Comparison of ENCODE assay signal across 9 cellular contexts in the genomic region with DNA sequence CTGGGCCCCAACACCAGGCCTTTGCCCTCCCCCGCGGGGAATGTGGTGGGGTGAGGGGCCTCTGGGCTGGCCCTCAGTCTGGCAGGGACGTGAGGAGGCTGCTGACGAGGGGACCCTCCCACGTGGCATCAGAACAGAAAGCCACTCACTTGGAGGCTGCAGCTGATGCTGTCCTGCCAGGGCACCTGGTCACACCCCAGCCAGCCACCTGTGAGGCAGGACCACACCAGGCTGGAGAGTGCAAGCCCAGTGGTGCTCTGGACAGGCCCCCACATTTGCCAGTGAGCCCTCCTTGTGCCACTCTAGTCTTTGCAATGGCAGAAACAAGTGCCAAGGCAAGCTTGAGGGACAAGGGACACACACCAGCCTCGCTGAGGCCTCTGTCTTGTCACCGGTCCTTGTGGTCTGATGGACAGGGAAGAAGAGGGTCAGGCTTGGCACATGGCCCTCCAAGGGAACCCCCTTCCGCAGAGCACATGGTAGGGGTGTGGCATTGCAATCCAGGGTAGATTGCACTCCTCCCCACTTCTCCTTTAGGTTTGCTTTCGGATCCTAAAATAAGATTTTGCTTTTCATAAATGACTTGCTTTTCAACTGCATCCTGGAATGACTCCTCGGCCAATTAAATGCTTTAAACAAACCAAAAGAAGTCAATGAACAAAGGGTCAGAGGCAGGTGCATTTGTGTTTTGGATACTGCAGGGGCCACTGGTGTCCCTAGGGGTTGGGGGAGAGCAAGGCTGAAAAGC. TPM values are rescaled to one million over a fixed set of nuclear protein-coding genes. Genes with fewer than 3 reads are reported as not detected.
DNase-seq lines count a peak whose midpoint lies in the region; ATAC-seq, FAIRE-seq and TF ChIP-seq lines count a peak whose summit lies in the region.
"Had no signal": no experiment of that assay in that cellular context is flagged by ENCODE, and none has a peak within 500 bp of the region (broad histone marks: within the 10 kb centered on the region; RNA-seq: fewer than 3 reads in every experiment).

No MANE protein-coding gene starts in this region.

- H3K27ac ChIP-seq in small intestine (ENCODE audit: low read depth in 1 of 2, low read length in 1 of 2), result peak overlapping the region in 1 of 2 donors; percentile 72

- intact Hi-C loops in sciatic nerve (cut with DNase I), result no loop called here

- no peaks in the 10 kb centered on the region for H3K27me3 Mint-ChIP-seq in activated T-cell treated with anti-CD3 and anti-CD28 coated beads, Interleukin-2, amount 50 U/mL, for 72 hours (ENCODE audit: low read depth)

- H3K36me3 ChIP-seq in small intestine (ENCODE audit: control insufficient read depth in 2 of 2, insufficient read depth in 2 of 2, low read length in 2 of 2), result no peaks in the 10 kb centered on the region

- H3K9me3 Mint-ChIP-seq in activated T-cell treated with anti-CD3 and anti-CD28 coated beads, Interleukin-2, amount 50 U/mL, for 72 hours, result no peaks in the 10 kb centered on the region

- no peak for TF ChIP-seq CTCF in foreskin fibroblast (IDR thresholded peaks at IDR 0.05; ENCODE audit: low read depth, low read length)

- H3K9me3 ChIP-seq in small intestine (ENCODE audit: control insufficient read depth, low read depth), result no peaks in the 10 kb centered on the region
- H3K9me3 ChIP-seq: heart right ventricle had no signal

- WGBS in small intestine, 3 donors, result 70 to 78% (median 72%) methylated on average over 10 of the region's 10 CpGs

- no peaks in the 10 kb centered on the region for H3K27me3 ChIP-seq in small intestine (ENCODE audit: control insufficient read depth in 2 of 2, insufficient read depth in 2 of 2, low read length in 2 of 2)
- H3K27me3 ChIP-seq: heart right ventricle had no signal

- H3K4me1 Mint-ChIP-seq in activated T-cell treated with anti-CD3 and anti-CD28 coated beads, Interleukin-2, amount 50 U/mL, for 72 hours (ENCODE audit: low read depth), result peaks cover 73% of the 10 kb centered on the region

- H3K4me3 ChIP-seq in foreskin fibroblast (ENCODE audit: low read depth in 1 of 2, low read length in 2 of 2), result no peak overlapping the region
- H3K4me3 ChIP-seq in small intestine (ENCODE audit: low read depth in 1 of 2, low read length in 2 of 2), result no peak overlapping the region
- H3K4me3 ChIP-seq: heart right ventricle had no signal

- peaks cover 0 to 6% of the 10 kb centered on the region in 2 donors for H3K36me3 Mint-ChIP-seq in activated T-cell treated with anti-CD3 and anti-CD28 coated beads, Interleukin-2, amount 50 U/mL, for 72 hours (ENCODE audit: insufficient read depth in 2 of 2)

- peaks cover 0 to 9% of the 10 kb centered on the region in 2 donors for H3K4me1 ChIP-seq in small intestine (ENCODE audit: control insufficient read depth in 2 of 2, insufficient read depth in 1 of 2, low read depth in 1 of 2, low read length in 1 of 2)

- FAIRE-seq in small intestine (lab: Jason Lieb, UNC), result no peak

- no peak for DNase-seq in activated T-cell treated with anti-CD3 and anti-CD28 coated beads, Interleukin-2, amount 50 U/mL, for 72 hours
- DNase-seq in activated T-cell treated with anti-CD3 and anti-CD28 coated beads, Interleukin-2, amount 50 U/mL, for 1 hour, result no peak
- DNase-seq in RPMI8226 (peak; percentile 87), sciatic nerve (ENCODE audit: low spot score) (no peak), DMS53 treated with DMSO at 0.1 percent for 48 hours (lab: John Stamatoyannopoulos, UW; ENCODE audit: unreplicated experiment) (no peak), foreskin fibroblast (no peak), small intestine (no peak)
- DNase-seq: heart right ventricle had no signal

- peak overlapping the region; percentile 73 for H3K27ac Mint-ChIP-seq in activated T-cell treated with anti-CD3 and anti-CD28 coated beads, Interleukin-2, amount 50 U/mL, for 72 hours

- ATAC-seq in activated T-cell treated with anti-CD3 and anti-CD28 coated beads, Interleukin-2, amount 50 U/mL, for 72 hours (replicated peaks in 1 of 2), result no peak
- ATAC-seq in HG02870 (IDR thresholded peaks at IDR 0.05; ENCODE audit: unreplicated experiment) (peak; percentile 60), sciatic nerve (peak; percentile 62)

- peak overlapping the region in 1 of 2 donors; percentile 41 for H3K4me3 Mint-ChIP-seq in activated T-cell treated with anti-CD3 and anti-CD28 coated beads, Interleukin-2, amount 50 U/mL, for 72 hours

RNA-seq across cellular contexts. Expression of a gene that starts 53.7 kb away (rescaled TPM):
- 100 to 1,000 TPM; 103 to 111 TPM for total RNA-seq in activated T-cell treated with anti-CD3 and anti-CD28 coated beads, Interleukin-2, amount 50 U/mL, for 72 hours
- total RNA-seq in sciatic nerve, result 16.2 TPM
- polyA plus RNA-seq in small intestine, result 10 to 100 TPM; 13.2 to 20.5 (median 16.1) TPM

Comparison
In these comparisons a context has a peak if more than half of its experiments do, and no peak if none do; other contexts are left out.
1. ATAC-seq: peak in HG02870 (single experiment) and sciatic nerve (single experiment); none in activated T-cell treated with anti-CD3 and anti-CD28 coated beads, Interleukin-2, amount 50 U/mL, for 72 hours (0 of 2).